Comparison of ENCODE assay signal across 16 cellular contexts in the genomic region with DNA sequence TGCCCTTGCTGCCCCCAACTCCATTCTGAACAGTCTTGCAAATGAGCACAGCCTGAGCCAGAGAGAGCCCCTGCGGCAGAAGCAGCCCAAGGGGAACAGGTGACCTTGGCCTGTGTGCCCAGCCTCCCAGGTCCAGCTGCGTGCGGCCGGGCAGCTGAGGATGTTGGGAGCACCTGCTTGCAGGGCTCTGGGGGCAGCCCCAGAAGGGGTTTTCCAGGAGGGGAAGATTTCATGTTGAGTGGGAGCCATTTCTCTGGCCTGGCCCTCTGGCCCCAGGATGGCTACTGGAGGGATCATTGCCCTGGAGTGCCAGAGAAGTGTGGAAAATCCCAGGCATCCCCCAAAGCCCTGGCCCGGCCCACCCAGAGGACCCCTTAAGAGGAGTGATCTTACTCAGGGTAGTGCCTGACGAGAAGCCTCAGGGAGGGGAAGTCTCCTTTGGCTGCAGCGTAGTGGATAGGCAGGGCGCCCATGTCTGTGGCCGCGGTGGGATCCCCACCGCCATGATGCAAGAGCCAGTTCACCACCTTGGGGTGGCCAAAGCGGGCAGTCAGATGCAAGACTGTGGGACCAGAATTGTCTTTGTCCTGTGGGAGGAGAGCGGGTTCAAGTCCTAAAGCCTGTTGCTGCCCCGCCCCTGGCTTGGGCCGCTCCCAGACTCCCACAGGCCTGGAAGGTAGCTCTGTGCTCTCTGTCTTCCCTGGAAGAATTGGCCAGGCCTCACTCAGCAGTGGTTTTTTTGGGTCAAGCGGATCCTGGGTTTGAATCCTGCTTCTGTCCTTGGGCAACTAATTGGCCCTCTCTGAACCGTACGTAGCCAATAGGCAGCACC. TPM values are rescaled to one million over a fixed set of nuclear protein-coding genes. Genes with fewer than 3 reads are reported as not detected.
DNase-seq lines count a peak whose midpoint lies in the region; ATAC-seq and TF ChIP-seq lines count a peak whose summit lies in the region.
"Had no signal": no experiment of that assay in that cellular context is flagged by ENCODE, and none has a peak within 500 bp of the region (broad histone marks: within the 10 kb centered on the region; RNA-seq: fewer than 3 reads in every experiment).

No MANE protein-coding gene starts in this region.

- no peak overlapping the region for H3K4me3 Mint-ChIP-seq in activated T-cell treated with anti-CD3 and anti-CD28 coated beads, Interleukin-2, amount 50 U/mL, for 4 hours
- no peak overlapping the region for H3K4me3 Mint-ChIP-seq in glutamatergic neuron (ENCODE audit: unreplicated experiment)
- H3K4me3 Mint-ChIP-seq: activated B cell treated with CpG ODN at 0.5 μM for 24 hours, nephron had no signal

- H3K27ac ChIP-seq in PC-3 (ENCODE audit: low read length): no peak overlapping the region
- no peak overlapping the region for H3K27ac ChIP-seq in testis
- H3K27ac ChIP-seq: body of pancreas, thyroid gland had no signal

- 0 out of 2 replicates have a peak, but pooled peaks cover 3% of the 10 kb centered on the region for H3K4me1 ChIP-seq in PC-3 (ENCODE audit: insufficient read depth, low read length)
- H3K4me1 ChIP-seq in testis: no peaks in the 10 kb centered on the region

- H3F3A ChIP-seq in PC-3 (ENCODE audit: low read length, unreplicated experiment): no peaks in the 10 kb centered on the region

- DNase-seq in activated T-cell treated with anti-CD3 and anti-CD28 coated beads, Interleukin-2, amount 50 U/mL, for 1 hour: peak; percentile 16
- no peak for DNase-seq in activated T-cell treated with anti-CD3 and anti-CD28 coated beads, Interleukin-2, amount 50 U/mL, for 4 hours
- DNase-seq in PC-3: peak; percentile 1
- DNase-seq in islet precursor cell: peak; percentile 49
- peak; percentile 13 for DNase-seq in testis
- no peak for DNase-seq in ACHN
- no peak for DNase-seq in glutamatergic neuron
- DNase-seq: activated B cell treated with CpG ODN at 0.5 μM for 24 hours; activated effector memory CD4-positive, alpha-beta T cell treated with anti-CD3 and anti-CD28 coated beads, Interleukin-2, amount 50 U/mL, for 16 hours; NCI-H2107; SW 1271 had no signal

- H3K9ac ChIP-seq in PC-3 (ENCODE audit: low read length): no peak overlapping the region

- WGBS in testis, 2 donors: 82 to 83% methylated on average over 18 of the region's 18 CpGs

- POLR2A ChIA-PET in PC-3 (lab: Charles Lee; ENCODE audit: unreplicated experiment): no interaction called here

- no peaks in the 10 kb centered on the region for H3K9me3 Mint-ChIP-seq in activated T-cell treated with anti-CD3 and anti-CD28 coated beads, Interleukin-2, amount 50 U/mL, for 4 hours
- peaks cover 16% of the 10 kb centered on the region for H3K9me3 Mint-ChIP-seq in glutamatergic neuron (ENCODE audit: unreplicated experiment)
- H3K9me3 Mint-ChIP-seq: activated B cell treated with CpG ODN at 0.5 μM for 24 hours, nephron had no signal

- CTCF ChIA-PET in PC-3 (lab: Charles Lee): no interaction called here

- H3K9me3 ChIP-seq in PC-3 (ENCODE audit: low read length) (no peaks in the 10 kb centered on the region), testis (no peaks in the 10 kb centered on the region)
- H3K9me3 ChIP-seq: body of pancreas, thyroid gland had no signal

- H3K27me3 Mint-ChIP-seq in activated T-cell treated with anti-CD3 and anti-CD28 coated beads, Interleukin-2, amount 50 U/mL, for 4 hours (ENCODE audit: low read depth): peaks cover 38% of the 10 kb centered on the region
- H3K27me3 Mint-ChIP-seq in glutamatergic neuron (ENCODE audit: unreplicated experiment): peaks cover 12% of the 10 kb centered on the region

- intact Hi-C loops in PC-3 (cut with micrococcal nuclease) (no loop called here), testis (cut with DNase I; ENCODE audit: low total_unique reads) (no loop called here)

- BruUV-seq in PC-3 (replicated peaks; lab: Mats Ljungman, UMichigan): no TSS peak

- no peaks in the 10 kb centered on the region for H3K36me3 Mint-ChIP-seq in activated T-cell treated with anti-CD3 and anti-CD28 coated beads, Interleukin-2, amount 50 U/mL, for 4 hours (ENCODE audit: insufficient read depth)
- H3K36me3 Mint-ChIP-seq in glutamatergic neuron (ENCODE audit: unreplicated experiment): peaks cover 3% of the 10 kb centered on the region

- in situ Hi-C loops in ACHN (cut with HindIII; ENCODE audit: low pct_ligation_motif_present, low pct_unique_long_range_greater_than_20kb, low sequenced_read_pairs): no loop called here

- H3K27me3 ChIP-seq in PC-3 (ENCODE audit: low read length) (no peaks in the 10 kb centered on the region), testis (no peaks in the 10 kb centered on the region)
- H3K27me3 ChIP-seq: body of pancreas, thyroid gland had no signal

- ATAC-seq in activated T-cell treated with anti-CD3 and anti-CD28 coated beads, Interleukin-2, amount 50 U/mL, for 4 hours: no peak
- ATAC-seq in PC-3 (no peak), GM21528 (IDR thresholded peaks at IDR 0.05; ENCODE audit: low FRiP score, unreplicated experiment) (no peak)
- ATAC-seq: body of pancreas had no signal

- H3K9me2 ChIP-seq in PC-3 (replicated peaks; ENCODE audit: low read length): no peaks in the 10 kb centered on the region

- H3K4me3 ChIP-seq in PC-3 (ENCODE audit: low read length) (no peak overlapping the region), testis (no peak overlapping the region)
- H3K4me3 ChIP-seq: body of pancreas, thyroid gland had no signal

- no peak overlapping the region for H2AFZ ChIP-seq in PC-3 (ENCODE audit: low read length)

- H3K4me2 ChIP-seq in PC-3 (ENCODE audit: low read length): no peak overlapping the region

- no peaks in the 10 kb centered on the region for H4K20me1 ChIP-seq in PC-3 (ENCODE audit: low read length)

- no peaks in the 10 kb centered on the region for H3K79me2 ChIP-seq in PC-3 (ENCODE audit: low read length)

- H3K27ac Mint-ChIP-seq in glutamatergic neuron (ENCODE audit: unreplicated experiment): no peak overlapping the region
- H3K27ac Mint-ChIP-seq: activated B cell treated with CpG ODN at 0.5 μM for 24 hours had no signal

- TF ChIP-seq CTCF in PC-3 (conservative IDR thresholded peaks at IDR 0.05; ENCODE audit: low read depth, low read length): no peak
- TF ChIP-seq CTCF in testis (IDR thresholded peaks at IDR 0.05): no peak
- no peak for TF ChIP-seq CTCF in glutamatergic neuron (IDR thresholded peaks at IDR 0.05; ENCODE audit: partially characterized antibody, unreplicated experiment)

- no peak for TF ChIP-seq POLR2A in testis (IDR thresholded peaks at IDR 0.05)

- H3K36me3 ChIP-seq in PC-3 (ENCODE audit: low read depth, low read length) (no peaks in the 10 kb centered on the region), testis (ENCODE audit: low read depth, missing control alignments) (no peaks in the 10 kb centered on the region)
- H3K36me3 ChIP-seq: thyroid gland had no signal

- H3K4me1 Mint-ChIP-seq in activated T-cell treated with anti-CD3 and anti-CD28 coated beads, Interleukin-2, amount 50 U/mL, for 4 hours (ENCODE audit: low read depth): no peaks in the 10 kb centered on the region
- peaks cover 33% of the 10 kb centered on the region for H3K4me1 Mint-ChIP-seq in glutamatergic neuron (ENCODE audit: low read depth, unreplicated experiment)
- H3K4me1 Mint-ChIP-seq: activated B cell treated with CpG ODN at 0.5 μM for 24 hours had no signal

RNA-seq across cellular contexts. Expression of gene RNU1-4, which starts 20.5 kb away (rescaled TPM):
- total RNA-seq in activated T-cell treated with anti-CD3 and anti-CD28 coated beads, Interleukin-2, amount 50 U/mL, for 4 hours: 1,000 to 10,000 TPM; 1,321 to 1,622 (median 1,616) TPM
- under 0.01 TPM in 2 replicates for total RNA-seq in PC-3 (2014; rRNA removed)
- total RNA-seq in testis: under 1 TPM; under 0.01 TPM
- 18.9 TPM for polyA plus RNA-seq in testis (ENCODE audit: insufficient read depth, low read depth, low replicate concordance)
- total RNA-seq in glutamatergic neuron (ENCODE audit: unreplicated experiment): 3,598 TPM
- total RNA-seq: M059J had no signal

RNA-seq across cellular contexts. Expression of gene RNU1-3, which starts 53.0 kb away (rescaled TPM):
- total RNA-seq in activated T-cell treated with anti-CD3 and anti-CD28 coated beads, Interleukin-2, amount 50 U/mL, for 4 hours: 1,000 to 10,000 TPM; 1,321 to 1,622 (median 1,616) TPM
- total RNA-seq in PC-3 (2014; rRNA removed): under 0.01 TPM in 2 replicates
- total RNA-seq in testis: under 1 TPM; under 0.01 TPM
- 18.9 TPM for polyA plus RNA-seq in testis (ENCODE audit: insufficient read depth, low read depth, low replicate concordance)
- total RNA-seq in glutamatergic neuron (ENCODE audit: unreplicated experiment): 3,598 TPM
- total RNA-seq: M059J had no signal

Comparison
In these comparisons a context has a peak if more than half of its experiments do, and no peak if none do; other contexts are left out.
1. DNase-seq: peak in activated T-cell treated with anti-CD3 and anti-CD28 coated beads, Interleukin-2, amount 50 U/mL, for 1 hour (single experiment), PC-3 (single experiment), islet precursor cell (single experiment) and testis (single experiment); none in activated T-cell treated with anti-CD3 and anti-CD28 coated beads, Interleukin-2, amount 50 U/mL, for 4 hours (single experiment), ACHN (single experiment) and glutamatergic neuron (single experiment).
2. RNA of gene RNU1-4, which starts 20.5 kb away (total RNA-seq): 3,598 TPM in glutamatergic neuron (single experiment) and 1,321 to 1,622 TPM in activated T-cell treated with anti-CD3 and anti-CD28 coated beads, Interleukin-2, amount 50 U/mL, for 4 hours; under 0.01 TPM in PC-3 and under 0.01 TPM in testis; every median in the first group is over 1,000 times any median in the second.
3. RNA of gene RNU1-3, which starts 53.0 kb away (total RNA-seq): 3,598 TPM in glutamatergic neuron (single experiment) and 1,321 to 1,622 TPM in activated T-cell treated with anti-CD3 and anti-CD28 coated beads, Interleukin-2, amount 50 U/mL, for 4 hours; under 0.01 TPM in PC-3 and under 0.01 TPM in testis; every median in the first group is over 1,000 times any median in the second.